31 cellular contexts compared by ENCODE assay signal in genomic region chr2:52141076-52141475, GRCh38.
"Had no signal": no experiment of that assay in that cellular context is flagged by ENCODE, and none has a peak within 500 bp of the region (broad histone marks: within the 10 kb centered on the region; RNA-seq: fewer than 3 reads in every experiment).

No MANE protein-coding gene starts in this region.

- DNase-seq: kidney glomerular epithelial cell; left colon; left lung; lower lobe of right lung; mammary epithelial cell; mesenchymal stem cell; naive B cell; natural killer cell; nephron progenitor cell; occipital lobe; psoas muscle; right lobe of liver; stimulated activated CD4-positive, alpha-beta T cell treated with anti-CD3 and anti-CD28 coated beads, Interleukin-1b, Interleukin-23, amount 100 ng/mL, for 48 hours; stimulated activated CD4-positive, alpha-beta T cell treated with anti-CD3 and anti-CD28 coated beads, Interleukin-2, amount 100 ng/mL, for 48 hours; stimulated activated CD4-positive, alpha-beta T cell treated with anti-CD3 and anti-CD28 coated beads, Interleukin-4, amount 100 ng/mL, for 4 hours; stimulated activated CD8-positive, alpha-beta memory T cell treated with anti-CD3 and anti-CD28 coated beads, Interleukin-4, amount 100 ng/mL, for 48 hours; stimulated activated naive CD4-positive, alpha-beta T cell treated with Interleukin-2 at 50 U/mL for 16 hours; stimulated activated naive CD8-positive, alpha-beta T cell treated with anti-CD3 and anti-CD28 coated beads, Interleukin-15, amount 100 ng/mL, for 72 hours; substantia nigra; uterus had no signal

- H3K9me3 Mint-ChIP-seq: mesothelial cell of epicardium; nephron progenitor cell; neural progenitor cell; stimulated activated memory B cell treated with anti-CD40 and anti-IgM and Interleukin-4, amounts not matched to agents 10 μg/mL and 1 μg/mL and 100 μg/mL, for 72 hours; type B pancreatic cell had no signal

- H3K27ac Mint-ChIP-seq: mesothelial cell of epicardium; natural killer cell; nephron progenitor cell; neural progenitor cell; stimulated activated memory B cell treated with anti-CD40 and anti-IgM and Interleukin-4, amounts not matched to agents 10 μg/mL and 1 μg/mL and 100 μg/mL, for 72 hours; stimulated activated naive CD8-positive, alpha-beta T cell treated with anti-CD3 and anti-CD28 coated beads, Interleukin-15, amount 100 ng/mL, for 72 hours; type B pancreatic cell had no signal

- H3K27me3 Mint-ChIP-seq: naive B cell; stimulated activated memory B cell treated with anti-CD40 and anti-IgM and Interleukin-4, amounts not matched to agents 10 μg/mL and 1 μg/mL and 100 μg/mL, for 72 hours; stimulated activated naive CD8-positive, alpha-beta T cell treated with anti-CD3 and anti-CD28 coated beads, Interleukin-15, amount 100 ng/mL, for 72 hours; type B pancreatic cell had no signal

- H3K9ac ChIP-seq: neural progenitor cell, parathyroid adenoma had no signal

- H3K36me3 Mint-ChIP-seq: mesothelial cell of epicardium; naive B cell; neural progenitor cell; stimulated activated memory B cell treated with anti-CD40 and anti-IgM and Interleukin-4, amounts not matched to agents 10 μg/mL and 1 μg/mL and 100 μg/mL, for 72 hours; type B pancreatic cell had no signal

- H2AFZ ChIP-seq: hepatocyte, neural progenitor cell, parathyroid adenoma had no signal

- H3K4me3 ChIP-seq: hepatocyte, left lung, lower lobe of right lung, neural progenitor cell, psoas muscle, right atrium auricular region, right lobe of liver, smooth muscle cell, tibial nerve, uterus had no signal

- H3K4me1 Mint-ChIP-seq: mesothelial cell of epicardium; naive B cell; natural killer cell; nephron progenitor cell; stimulated activated memory B cell treated with anti-CD40 and anti-IgM and Interleukin-4, amounts not matched to agents 10 μg/mL and 1 μg/mL and 100 μg/mL, for 72 hours; stimulated activated naive CD8-positive, alpha-beta T cell treated with anti-CD3 and anti-CD28 coated beads, Interleukin-15, amount 100 ng/mL, for 72 hours had no signal

- H3K79me2 ChIP-seq: hepatocyte, parathyroid adenoma had no signal

- H3K27me3 ChIP-seq: hepatocyte, left lung, neural progenitor cell, neutrophil, right atrium auricular region, right lobe of liver, tibial nerve, uterus had no signal

- H3K9me3 ChIP-seq: left lung, lower lobe of right lung, neutrophil, psoas muscle, right atrium auricular region, right lobe of liver, tibial nerve, uterus had no signal

- H3K27ac ChIP-seq: hepatocyte, left lung, lower lobe of right lung, neural progenitor cell, neutrophil, parathyroid adenoma, psoas muscle, right atrium auricular region, right lobe of liver, tibial nerve, uterus had no signal

- ATAC-seq: left colon; left lung; lower lobe of right lung; natural killer cell; psoas muscle; right lobe of liver; stimulated activated memory B cell treated with anti-CD40 and anti-IgM and Interleukin-4, amounts not matched to agents 10 μg/mL and 1 μg/mL and 100 μg/mL, for 72 hours; stimulated activated naive CD8-positive, alpha-beta T cell treated with anti-CD3 and anti-CD28 coated beads, Interleukin-15, amount 100 ng/mL, for 72 hours had no signal

- H3K4me1 ChIP-seq: left lung, lower lobe of right lung, parathyroid adenoma, psoas muscle, right atrium auricular region, right lobe of liver, uterus had no signal

- H3K4me3 Mint-ChIP-seq: mesothelial cell of epicardium; naive B cell; natural killer cell; nephron progenitor cell; neural progenitor cell; stimulated activated memory B cell treated with anti-CD40 and anti-IgM and Interleukin-4, amounts not matched to agents 10 μg/mL and 1 μg/mL and 100 μg/mL, for 72 hours; stimulated activated naive CD8-positive, alpha-beta T cell treated with anti-CD3 and anti-CD28 coated beads, Interleukin-15, amount 100 ng/mL, for 72 hours; type B pancreatic cell had no signal

- FAIRE-seq: keratinocyte had no signal

- H3K36me3 ChIP-seq: left lung, lower lobe of right lung, neural progenitor cell, neutrophil, right atrium auricular region, right lobe of liver, tibial nerve, uterus had no signal

- H3K4me2 ChIP-seq: hepatocyte, neural progenitor cell, smooth muscle cell had no signal
